ENCODE assay signal across 10 cellular contexts in the genomic region with DNA sequence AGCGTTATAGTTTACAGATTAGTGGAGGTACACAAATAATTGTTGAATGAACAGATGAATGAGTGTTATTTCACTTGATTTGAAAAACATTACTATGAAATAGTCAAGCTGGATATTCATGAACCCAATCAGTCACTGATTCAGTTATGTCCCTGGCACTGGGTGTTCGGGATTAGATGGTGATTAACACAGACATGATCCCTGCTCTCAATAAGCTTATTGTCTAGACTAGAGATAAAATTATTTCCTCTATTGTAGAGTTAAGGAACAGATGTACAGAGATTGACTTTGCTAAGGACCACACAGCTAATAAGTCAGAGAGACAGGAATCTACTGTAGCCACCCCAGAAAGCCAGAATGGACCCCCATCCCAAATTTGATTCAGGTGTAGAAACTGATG. TPM values are rescaled to one million over a fixed set of nuclear protein-coding genes. Genes with fewer than 3 reads are reported as not detected.
DNase-seq lines count a peak whose midpoint lies in the region; ATAC-seq and TF ChIP-seq lines count a peak whose summit lies in the region.
"Had no signal": no experiment of that assay in that cellular context is flagged by ENCODE, and none has a peak within 500 bp of the region (broad histone marks: within the 10 kb centered on the region; RNA-seq: fewer than 3 reads in every experiment).

No MANE protein-coding gene starts in this region.

- H3K4me1 ChIP-seq in skeletal muscle tissue (ENCODE audit: control insufficient read depth in 3 of 3, insufficient read depth in 3 of 3, low read length in 3 of 3): peaks cover 4 to 6% (median 4%) of the 10 kb centered on the region in 3 donors

- POLR2A ChIA-PET in RWPE1 (lab: Yijun Ruan, JAX; ENCODE audit: low non-redundant PET): no interaction called here

- no peak overlapping the region for H3K9ac ChIP-seq in skeletal muscle tissue (ENCODE audit: low read depth in 1 of 3, low read length in 3 of 3)

- no peaks in the 10 kb centered on the region for H3K27me3 ChIP-seq in skeletal muscle tissue (ENCODE audit: control insufficient read depth in 3 of 3, insufficient read depth in 3 of 3, low read length in 3 of 3)

- no peaks in the 10 kb centered on the region for H3K36me3 ChIP-seq in skeletal muscle tissue (ENCODE audit: control insufficient read depth in 3 of 3, insufficient read depth in 3 of 3, low read length in 3 of 3)

- no peak overlapping the region for H3K27ac Mint-ChIP-seq in T-helper 2 cell treated with Interferon-gamma antibody and Interleukin-4, amounts not matched to agents 5 μg/mL and 100 μg/mL, for 36 hours

- TF ChIP-seq CTCF in WI38 (IDR thresholded peaks at IDR 0.05; ENCODE audit: low read depth, low read length) (no peak), foreskin fibroblast (IDR thresholded peaks at IDR 0.05; ENCODE audit: low read depth, low read length) (no peak), RWPE1 (conservative IDR thresholded peaks at IDR 0.05; ENCODE audit: low read depth) (no peak)

- H3K4me1 Mint-ChIP-seq in T-helper 2 cell treated with Interferon-gamma antibody and Interleukin-4, amounts not matched to agents 5 μg/mL and 100 μg/mL, for 36 hours (ENCODE audit: low read depth): peaks cover 6% of the 10 kb centered on the region

- no peak for DNase-seq in T-helper 2 cell treated with Interferon-gamma antibody and Interleukin-4, amounts not matched to agents 5 μg/mL and 100 μg/mL, for 36 hours (ENCODE audit: low spot score)
- no peak for DNase-seq in T-helper 2 cell
- no peak for DNase-seq in foreskin fibroblast
- DNase-seq in RWPE1 (ENCODE audit: low spot score): no peak
- DNase-seq in midbrain (lab: John Stamatoyannopoulos, UW): no peak
- DNase-seq: activated gamma-delta T cell, OCI-M1 had no signal

- H3K9me3 Mint-ChIP-seq in T-helper 2 cell treated with Interferon-gamma antibody and Interleukin-4, amounts not matched to agents 5 μg/mL and 100 μg/mL, for 36 hours: no peaks in the 10 kb centered on the region

- no peaks in the 10 kb centered on the region for H3K9me3 ChIP-seq in skeletal muscle tissue (ENCODE audit: control insufficient read depth in 3 of 3, low read length in 3 of 3)

- H3K27me3 Mint-ChIP-seq in T-helper 2 cell treated with Interferon-gamma antibody and Interleukin-4, amounts not matched to agents 5 μg/mL and 100 μg/mL, for 36 hours (ENCODE audit: low read depth): peaks cover 5% of the 10 kb centered on the region

- H3K4me3 ChIP-seq in WI38 (ENCODE audit: low read depth, low read length): peak overlapping the region; percentile 81
- peak overlapping the region; percentile 59 to 71 for H3K4me3 ChIP-seq in foreskin fibroblast (ENCODE audit: low read depth in 1 of 2, low read length in 2 of 2)
- H3K4me3 ChIP-seq in skeletal muscle tissue (ENCODE audit: low read length in 3 of 3): peak overlapping the region in 2 of 3 donors; percentile 66 to 78

- peak overlapping the region; percentile 73 for H3K4me3 Mint-ChIP-seq in T-helper 2 cell treated with Interferon-gamma antibody and Interleukin-4, amounts not matched to agents 5 μg/mL and 100 μg/mL, for 36 hours

- no peaks in the 10 kb centered on the region for H3K36me3 Mint-ChIP-seq in T-helper 2 cell treated with Interferon-gamma antibody and Interleukin-4, amounts not matched to agents 5 μg/mL and 100 μg/mL, for 36 hours (ENCODE audit: low read depth)

- ATAC-seq in HG02981 (IDR thresholded peaks at IDR 0.05; ENCODE audit: unreplicated experiment): no peak

- H3K27ac ChIP-seq in skeletal muscle tissue (ENCODE audit: low read depth, low read length) (no peak overlapping the region), RWPE1 (no peak overlapping the region)

- CTCF ChIA-PET in RWPE1 (lab: Yijun Ruan, JAX): interaction anchor here (0.7 kb wide), 1 partner anchor 137 kb away, joined by 3 read pairs; no protein-coding TSS in a partner anchor

RNA-seq across cellular contexts. Expression of a gene that starts 1.0 kb away (rescaled TPM):
- 1.6 TPM for total RNA-seq in skeletal muscle tissue
